Comparison of ENCODE assay signal across 1 cellular context in genomic region chr6:73323323-73323722, GRCh38.
TF ChIP-seq lines count a peak whose summit lies in the region.

No MANE protein-coding gene starts in this region.

TF ChIP-seq in K562, 482 proteins besides CTCF, POLR2A, EP300 and RAD21 (continued from another document):
- TF ChIP-seq, protein P1, sequence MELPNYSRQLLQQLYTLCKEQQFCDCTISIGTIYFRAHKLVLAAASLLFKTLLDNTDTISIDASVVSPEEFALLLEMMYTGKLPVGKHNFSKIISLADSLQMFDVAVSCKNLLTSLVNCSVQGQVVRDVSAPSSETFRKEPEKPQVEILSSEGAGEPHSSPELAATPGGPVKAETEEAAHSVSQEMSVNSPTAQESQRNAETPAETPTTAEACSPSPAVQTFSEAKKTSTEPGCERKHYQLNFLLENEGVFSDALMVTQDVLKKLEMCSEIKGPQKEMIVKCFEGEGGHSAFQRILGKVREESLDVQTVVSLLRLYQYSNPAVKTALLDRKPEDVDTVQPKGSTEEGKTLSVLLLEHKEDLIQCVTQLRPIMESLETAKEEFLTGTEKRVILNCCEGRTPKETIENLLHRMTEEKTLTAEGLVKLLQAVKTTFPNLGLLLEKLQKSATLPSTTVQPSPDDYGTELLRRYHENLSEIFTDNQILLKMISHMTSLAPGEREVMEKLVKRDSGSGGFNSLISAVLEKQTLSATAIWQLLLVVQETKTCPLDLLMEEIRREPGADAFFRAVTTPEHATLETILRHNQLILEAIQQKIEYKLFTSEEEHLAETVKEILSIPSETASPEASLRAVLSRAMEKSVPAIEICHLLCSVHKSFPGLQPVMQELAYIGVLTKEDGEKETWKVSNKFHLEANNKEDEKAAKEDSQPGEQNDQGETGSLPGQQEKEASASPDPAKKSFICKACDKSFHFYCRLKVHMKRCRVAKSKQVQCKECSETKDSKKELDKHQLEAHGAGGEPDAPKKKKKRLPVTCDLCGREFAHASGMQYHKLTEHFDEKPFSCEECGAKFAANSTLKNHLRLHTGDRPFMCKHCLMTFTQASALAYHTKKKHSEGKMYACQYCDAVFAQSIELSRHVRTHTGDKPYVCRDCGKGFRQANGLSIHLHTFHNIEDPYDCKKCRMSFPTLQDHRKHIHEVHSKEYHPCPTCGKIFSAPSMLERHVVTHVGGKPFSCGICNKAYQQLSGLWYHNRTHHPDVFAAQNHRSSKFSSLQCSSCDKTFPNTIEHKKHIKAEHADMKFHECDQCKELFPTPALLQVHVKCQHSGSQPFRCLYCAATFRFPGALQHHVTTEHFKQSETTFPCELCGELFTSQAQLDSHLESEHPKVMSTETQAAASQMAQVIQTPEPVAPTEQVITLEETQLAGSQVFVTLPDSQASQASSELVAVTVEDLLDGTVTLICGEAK (IDR thresholded peaks at IDR 0.05) = no peak
- TF ChIP-seq, protein P1 (CRISPR knock-in tag; IDR thresholded peaks at IDR 0.05) = no peak
- no peak for TF ChIP-seq BRD9 (IDR thresholded peaks at IDR 0.05; ENCODE audit: low read depth, partially characterized antibody)
